ENCODE assay signal across 1 cellular context in genomic region chr1:1625404-1625775, GRCh38.
TF ChIP-seq lines count a peak whose summit lies in the region.

No MANE protein-coding gene starts in this region.

TF ChIP-seq in IMR-90, 13 proteins besides CTCF, POLR2A, EP300 and RAD21:
- TF ChIP-seq MAZ (IDR thresholded peaks at IDR 0.05; ENCODE audit: borderline replicate concordance, low read depth, low read length), result no peak
